12 cellular contexts compared by ENCODE assay signal in the genomic region with DNA sequence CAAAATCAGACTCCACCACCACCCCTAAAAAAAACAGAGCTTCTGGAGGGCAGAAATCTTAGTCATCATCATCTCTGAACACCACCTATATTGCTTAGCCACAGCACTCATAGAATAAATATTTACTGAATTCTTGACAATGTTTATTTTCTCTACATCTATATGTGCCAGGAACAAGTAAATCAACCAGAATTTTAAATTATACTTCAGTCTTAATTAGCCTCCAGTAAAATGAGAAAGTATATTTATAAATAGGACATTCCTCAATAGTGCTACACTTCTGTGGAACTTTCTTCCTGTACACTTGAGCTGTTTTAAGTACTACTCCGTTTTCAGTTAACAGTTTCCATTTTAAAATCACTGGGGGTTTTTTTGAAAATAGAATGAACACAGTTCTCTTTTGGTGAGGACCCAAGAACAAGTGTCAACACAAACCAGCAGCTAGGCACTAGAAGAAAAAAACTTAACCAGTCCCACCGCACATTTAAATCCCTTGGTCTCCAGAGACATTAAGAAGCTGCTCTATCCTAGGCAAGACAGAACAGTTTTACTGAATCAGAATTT. TPM values are rescaled to one million over a fixed set of nuclear protein-coding genes. Genes with fewer than 3 reads are reported as not detected.
DNase-seq lines count a peak whose midpoint lies in the region; ATAC-seq, FAIRE-seq and TF ChIP-seq lines count a peak whose summit lies in the region.
"Had no signal": no experiment of that assay in that cellular context is flagged by ENCODE, and none has a peak within 500 bp of the region (broad histone marks: within the 10 kb centered on the region; RNA-seq: fewer than 3 reads in every experiment).

No MANE protein-coding gene starts in this region.

- TF ChIP-seq POLR2A in A549 (IDR thresholded peaks at IDR 0.05; ENCODE audit: low read length), result no peak

- peak in 1 of 2 experiments; percentile 64; a peak in 3 of 6 replicates for ATAC-seq in A549
- ATAC-seq in GM19397 (IDR thresholded peaks at IDR 0.05; ENCODE audit: unreplicated experiment), result peak; percentile 53
- ATAC-seq: natural killer cell treated with Interleukin-12 subunit alpha and Interleukin-12 subunit beta and Interleukin-15 and Interleukin-18, amount 100 ng/mL, for 72 hours had no signal

- H3K4me2 ChIP-seq in A549, result peak overlapping the region; percentile 68
- H3K4me2 ChIP-seq: KMS-11 had no signal

- FAIRE-seq in A549 (lab: Jason Lieb, UNC), result no peak

- 2% methylated on average over 2 of the region's 2 CpGs for WGBS in A549 (ENCODE audit: missing lambda C conversion rate)

- TF ChIP-seq RAD21 in A549 (conservative IDR thresholded peaks at IDR 0.05 in 1 of 2, IDR thresholded peaks at IDR 0.05 in 1 of 2), result no peak

- H3K9me3 ChIP-seq in A549 (no peaks in the 10 kb centered on the region), colonic mucosa (no peaks in the 10 kb centered on the region), SJCRH30 (replicated peaks) (no peaks in the 10 kb centered on the region)
- H3K9me3 ChIP-seq: esophagus squamous epithelium had no signal

- intact Hi-C loops in colonic mucosa (cut with DNase I), result no loop called here

- TF ChIP-seq CTCF in A549 (IDR thresholded peaks at IDR 0.05) (no peak), colonic mucosa (IDR thresholded peaks at IDR 0.05) (no peak)

- H3K4me1 ChIP-seq in A549 (peaks cover 80% of the 10 kb centered on the region), colonic mucosa (no peaks in the 10 kb centered on the region), SJCRH30 (no peaks in the 10 kb centered on the region)

- DNase-seq in A549 (ENCODE audit: low read depth in 1 of 2, low spot score in 1 of 2) (peak in 1 of 2 experiments; percentile 31), NAMALWA (ENCODE audit: low spot score) (peak; percentile 71), iris pigment epithelial cell (ENCODE audit: low read depth) (peak; percentile 47), NCI-H2081 (lab: John Stamatoyannopoulos, UW) (no peak), colonic mucosa (no peak), DMS79 treated with DMSO at 0.1 percent for 48 hours (lab: John Stamatoyannopoulos, UW) (no peak), SJCRH30 (no peak)
- DNase-seq: CD4-positive, CD25-positive, alpha-beta regulatory T cell; esophagus squamous epithelium had no signal

- POLR2A ChIA-PET in A549 (lab: Yijun Ruan, JAX), result interaction anchor here (0.5 to 1.3 kb wide), 4 partner anchors 25 to 476 kb away, joined by 3 to 8 read pairs (median 6); partner anchors contain the start of genes SMIM14 and UGDH

- CTCF ChIA-PET in A549 (lab: Yijun Ruan, JAX), result interaction anchor here (0.6 kb wide), 1 partner anchor 8 kb away, joined by 3 read pairs; no protein-coding TSS in a partner anchor

- H3K27me3 ChIP-seq in colonic mucosa (no peaks in the 10 kb centered on the region), SJCRH30 (no peaks in the 10 kb centered on the region)
- H3K27me3 ChIP-seq: esophagus squamous epithelium had no signal

- no peak overlapping the region for H3K9ac ChIP-seq in colonic mucosa (ENCODE audit: low read depth in 2 of 2, low read length in 2 of 2)
- H3K9ac ChIP-seq: KMS-11 had no signal

- peak overlapping the region; percentile 67 to 92 for H3K27ac ChIP-seq in A549
- no peak overlapping the region for H3K27ac ChIP-seq in colonic mucosa
- H3K27ac ChIP-seq in SJCRH30, result no peak overlapping the region
- H3K27ac ChIP-seq: KMS-11 had no signal

- H3K36me3 ChIP-seq in colonic mucosa (no peaks in the 10 kb centered on the region), SJCRH30 (no peaks in the 10 kb centered on the region)

- no peak for TF ChIP-seq EP300 in A549 (IDR thresholded peaks at IDR 0.05)

- H3K4me3 ChIP-seq in A549, result no peak overlapping the region
- no peak overlapping the region for H3K4me3 ChIP-seq in colonic mucosa
- no peak overlapping the region for H3K4me3 ChIP-seq in SJCRH30
- H3K4me3 ChIP-seq: esophagus squamous epithelium had no signal

TF ChIP-seq in A549, 52 proteins besides CTCF, POLR2A, EP300 and RAD21:
- TF ChIP-seq ATOH8 (CRISPR knock-in tag; IDR thresholded peaks at IDR 0.05; ENCODE audit: low read depth) (no peak), GATA3 (IDR thresholded peaks at IDR 0.05; ENCODE audit: borderline replicate concordance) (peak; percentile 60; the same call in 1 of the 2 replicates), ZSCAN20 (CRISPR knock-in tag; IDR thresholded peaks at IDR 0.05) (no peak), ZC3H11A (IDR thresholded peaks at IDR 0.05) (no peak), HEYL (CRISPR knock-in tag; IDR thresholded peaks at IDR 0.05) (no peak), HOXB13 (CRISPR knock-in tag; IDR thresholded peaks at IDR 0.05; ENCODE audit: low read depth) (no peak), HOXA7 (CRISPR knock-in tag; IDR thresholded peaks at IDR 0.05) (no peak), FOSL2 (IDR thresholded peaks at IDR 0.05) (no peak), FOSL2 (CRISPR knock-in tag; IDR thresholded peaks at IDR 0.05) (peak; percentile 56), CHD2 (IDR thresholded peaks at IDR 0.05; ENCODE audit: low read length, partially characterized antibody) (no peak), JUNB (IDR thresholded peaks at IDR 0.05) (peak; percentile 50; the same call in 1 of the 2 replicates), SMC3 (IDR thresholded peaks at IDR 0.05) (no peak), RNF2 (IDR thresholded peaks at IDR 0.05; ENCODE audit: borderline replicate concordance, low read depth) (no peak), MAX (IDR thresholded peaks at IDR 0.05) (no peak; the same call in 1 of the 2 replicates), FOXS1 (CRISPR knock-in tag; IDR thresholded peaks at IDR 0.05) (no peak)
- TF ChIP-seq, protein P1, sequence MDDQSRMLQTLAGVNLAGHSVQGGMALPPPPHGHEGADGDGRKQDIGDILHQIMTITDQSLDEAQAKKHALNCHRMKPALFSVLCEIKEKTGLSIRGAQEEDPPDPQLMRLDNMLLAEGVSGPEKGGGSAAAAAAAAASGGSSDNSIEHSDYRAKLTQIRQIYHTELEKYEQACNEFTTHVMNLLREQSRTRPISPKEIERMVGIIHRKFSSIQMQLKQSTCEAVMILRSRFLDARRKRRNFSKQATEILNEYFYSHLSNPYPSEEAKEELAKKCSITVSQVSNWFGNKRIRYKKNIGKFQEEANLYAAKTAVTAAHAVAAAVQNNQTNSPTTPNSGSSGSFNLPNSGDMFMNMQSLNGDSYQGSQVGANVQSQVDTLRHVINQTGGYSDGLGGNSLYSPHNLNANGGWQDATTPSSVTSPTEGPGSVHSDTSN (IDR thresholded peaks at IDR 0.05), result no peak
TF ChIP-seq in A549: peak in this region for 3.

RNA-seq across cellular contexts. Expression of gene SMIM14, which starts 25.5 kb away (rescaled TPM):
- 81.3 and 109 TPM in 2 replicates for polyA plus RNA-seq in A549 (2011; rRNA removed)
- polyA plus RNA-seq in A549 (2012; cell fraction: cytosol; rRNA removed), result 10.0 and 11.1 TPM in 2 replicates
- 1.6 and 3.5 TPM in 2 replicates for polyA plus RNA-seq in A549 (2012; cell fraction: nucleus; rRNA removed)
- 14.9 to 21.4 TPM (median 20.5 TPM) in 3 replicates for polyA plus RNA-seq in A549 (2017; fragmentation: RNase III; extraction: RNeasy Plus Mini Kit Qiagen cat#74134 plus additional on column Dnase treatment)
- polyA minus RNA-seq in A549 (2011; rRNA and poly(A)+ RNA removed), result 46.7 and 48.8 TPM in 2 replicates
- total RNA-seq in colonic mucosa, result 100 to 1,000 TPM in 1 of 2 donors, 10 to 100 TPM in 1; 69.4 to 127 TPM
- total RNA-seq in SJCRH30 (2014; rRNA removed; shearing (Covaris generic)), result 1.3 and 2.6 TPM in 2 replicates

Comparison
In these comparisons a context has a peak if more than half of its experiments do, and no peak if none do; other contexts are left out.
1. DNase-seq: peak in NAMALWA (single experiment) and iris pigment epithelial cell (single experiment); none in NCI-H2081 (0 of 2), colonic mucosa (single experiment), DMS79 treated with DMSO at 0.1 percent for 48 hours (single experiment) and SJCRH30 (0 of 2).
2. H3K27ac ChIP-seq: peak in A549 (2 of 2); none in colonic mucosa (single experiment) and SJCRH30 (single experiment).
3. RNA of gene SMIM14, which starts 25.5 kb away (total RNA-seq): 69.4 to 127 TPM in colonic mucosa; 1.3 to 2.6 TPM in SJCRH30; every median in the first group is over 10 times any median in the second.